ENCODE assay signal across 11 cellular contexts in the genomic region with DNA sequence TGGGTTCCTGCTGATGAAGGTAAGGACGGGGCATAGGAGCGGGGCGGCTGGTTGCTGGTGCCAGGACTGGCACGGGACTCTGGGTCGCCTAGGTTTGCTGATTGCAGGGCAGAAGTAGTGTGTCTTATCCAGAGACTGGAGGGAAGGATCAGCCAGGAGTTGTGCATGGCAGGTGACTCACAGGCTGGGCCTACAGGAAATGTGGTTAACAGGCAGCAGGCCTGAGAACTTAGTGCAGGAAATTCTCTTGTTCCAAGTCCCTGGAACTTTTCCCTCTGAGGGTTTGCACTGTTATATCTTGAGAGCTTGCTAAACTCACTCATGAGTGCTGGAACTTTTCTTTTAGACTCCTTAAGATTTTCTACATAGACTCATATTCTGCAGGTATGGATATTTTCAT.
DNase-seq lines count a peak whose midpoint lies in the region; ATAC-seq and TF ChIP-seq lines count a peak whose summit lies in the region.
"Had no signal": no experiment of that assay in that cellular context is flagged by ENCODE, and none has a peak within 500 bp of the region (broad histone marks: within the 10 kb centered on the region; RNA-seq: fewer than 3 reads in every experiment).

No MANE protein-coding gene starts in this region.

- H3K4me2 ChIP-seq in hepatocyte = no peak overlapping the region

- POLR2A ChIA-PET in AG04449 (lab: Yijun Ruan, JAX) = no interaction called here

- H3K9me2 ChIP-seq in hepatocyte (replicated peaks; ENCODE audit: insufficient read depth) = no peaks in the 10 kb centered on the region

- CTCF ChIA-PET in AG04449 (lab: Yijun Ruan, JAX) = interaction anchor here (1.0 kb wide), 1 partner anchor 36 kb away, joined by 4 read pairs; no protein-coding TSS in a partner anchor

- TF ChIP-seq CTCF in AG04449 (IDR thresholded peaks at IDR 0.05; ENCODE audit: insufficient read depth, low read length, missing control alignments) = no peak
- no peak for TF ChIP-seq CTCF in hepatocyte (IDR thresholded peaks at IDR 0.05; ENCODE audit: poor library complexity)
- TF ChIP-seq CTCF in upper lobe of left lung (IDR thresholded peaks at IDR 0.05) = no peak

- no peaks in the 10 kb centered on the region for H4K20me1 ChIP-seq in hepatocyte (ENCODE audit: insufficient read depth, poor library complexity, severe bottlenecking)

- no peaks in the 10 kb centered on the region for H3K79me2 ChIP-seq in hepatocyte

- no peak for TF ChIP-seq POLR2A in upper lobe of left lung (IDR thresholded peaks at IDR 0.05)

- H3K9me3 ChIP-seq in adipocyte (ENCODE audit: control insufficient read depth, low read length) (no peaks in the 10 kb centered on the region), hepatocyte (ENCODE audit: low read depth) (no peaks in the 10 kb centered on the region), upper lobe of left lung (no peaks in the 10 kb centered on the region)

- no peak overlapping the region for H3K9ac ChIP-seq in adipocyte (ENCODE audit: low read length)

- no peak for TF ChIP-seq EP300 in upper lobe of left lung (IDR thresholded peaks at IDR 0.05)

- H3K27ac ChIP-seq in hepatocyte = no peak overlapping the region
- H3K27ac ChIP-seq in upper lobe of left lung = no peak overlapping the region

- H3K27me3 ChIP-seq in adipocyte (replicated peaks; ENCODE audit: control insufficient read depth, insufficient read depth, low read length) = no peaks in the 10 kb centered on the region
- H3K27me3 ChIP-seq in hepatocyte = peaks cover 7% of the 10 kb centered on the region
- H3K27me3 ChIP-seq in upper lobe of left lung = peaks cover 0 to 22% (median 0%) of the 10 kb centered on the region in 4 donors

- peak; percentile 76 for DNase-seq in AG04449 (ENCODE audit: low read depth, low spot score)
- DNase-seq in HS-5 (ENCODE audit: low read depth) = peak; percentile 78
- peak; percentile 64 for DNase-seq in adipocyte (ENCODE audit: low read depth)
- peak; percentile 54 for DNase-seq in hepatocyte (ENCODE audit: low spot score)
- DNase-seq in activated CD4-positive, alpha-beta T cell treated with anti-CD3 and anti-CD28 coated beads for 1 hour = no peak
- no peak for DNase-seq in upper lobe of left lung
- no peak for DNase-seq in stimulated activated naive CD4-positive, alpha-beta T cell treated with Interleukin-2 at 50 U/mL for 16 hours (lab: John Stamatoyannopoulos, UW)
- DNase-seq: CD4-positive, CD25-positive, alpha-beta regulatory T cell; kidney; NCI-H2171 had no signal

- H3K4me1 ChIP-seq in adipocyte (ENCODE audit: control insufficient read depth, insufficient read depth, low read length) (peaks cover 29% of the 10 kb centered on the region), hepatocyte (ENCODE audit: insufficient read depth) (no peaks in the 10 kb centered on the region), upper lobe of left lung (peaks cover 3 to 14% (median 11%) of the 10 kb centered on the region in 4 donors)

- ATAC-seq in GM18873 (IDR thresholded peaks at IDR 0.05; ENCODE audit: low FRiP score, unreplicated experiment) (no peak), upper lobe of left lung (ENCODE audit: low FRiP score in 2 of 2) (no peak)

- H2AFZ ChIP-seq in hepatocyte = no peak overlapping the region

- WGBS in hepatocyte (ENCODE audit: low lambda C conversion rate, missing lambda C conversion rate) = 89% methylated on average over 5 of the region's 5 CpGs
- 87 to 92% methylated on average over 5 of the region's 5 CpGs for WGBS in upper lobe of left lung, 2 donors

- no peaks in the 10 kb centered on the region for H3K36me3 ChIP-seq in adipocyte (ENCODE audit: control insufficient read depth, insufficient read depth, low read length, severe bottlenecking)
- H3K36me3 ChIP-seq in hepatocyte (replicated peaks; ENCODE audit: insufficient read depth, low read depth) = no peaks in the 10 kb centered on the region
- H3K36me3 ChIP-seq in upper lobe of left lung = no peaks in the 10 kb centered on the region

- no peak overlapping the region for H3K4me3 ChIP-seq in AG04449 (ENCODE audit: low read depth, low read length)
- H3K4me3 ChIP-seq in adipocyte (ENCODE audit: low read length) = no peak overlapping the region
- no peak overlapping the region for H3K4me3 ChIP-seq in hepatocyte
- H3K4me3 ChIP-seq in upper lobe of left lung = no peak overlapping the region

Comparison
In these comparisons a context has a peak if more than half of its experiments do, and no peak if none do; other contexts are left out.
1. DNase-seq: peak in AG04449 (single experiment), HS-5 (single experiment), adipocyte (single experiment) and hepatocyte (single experiment); none in activated CD4-positive, alpha-beta T cell treated with anti-CD3 and anti-CD28 coated beads for 1 hour (single experiment), upper lobe of left lung (0 of 2) and stimulated activated naive CD4-positive, alpha-beta T cell treated with Interleukin-2 at 50 U/mL for 16 hours (single experiment).